Comparison of ENCODE assay signal across 7 cellular contexts in the genomic region with DNA sequence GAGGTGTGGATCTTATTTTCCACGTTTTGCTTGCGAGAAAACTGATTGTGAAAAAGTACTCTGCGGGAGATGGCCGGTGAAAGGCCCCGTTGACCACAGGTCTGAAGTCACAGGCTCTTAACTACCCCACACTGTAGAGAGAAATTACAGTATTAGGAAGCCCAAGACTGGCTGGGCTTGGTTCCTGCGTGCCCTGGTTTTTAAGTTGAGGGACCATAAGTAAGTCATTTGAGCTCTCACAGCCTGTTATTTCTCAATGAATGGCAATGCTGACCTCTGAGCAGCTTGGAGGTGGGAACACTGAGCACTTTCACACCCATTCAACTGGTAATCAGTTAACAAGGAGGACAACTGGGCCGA. TPM values are rescaled to one million over a fixed set of nuclear protein-coding genes. Genes with fewer than 3 reads are reported as not detected.
DNase-seq lines count a peak whose midpoint lies in the region; ATAC-seq and TF ChIP-seq lines count a peak whose summit lies in the region.

No MANE protein-coding gene starts in this region.

- CTCF ChIA-PET in CD4-positive, alpha-beta memory T cell (lab: Charles Lee; ENCODE audit: partially characterized antibody), result no interaction called here

- ATAC-seq in GM21447 (IDR thresholded peaks at IDR 0.05; ENCODE audit: unreplicated experiment), result peak; percentile 14
- ATAC-seq in GM19328 (IDR thresholded peaks at IDR 0.05; ENCODE audit: unreplicated experiment), result no peak

- H3K36me3 ChIP-seq in smooth muscle cell (ENCODE audit: low read depth) (no peaks in the 10 kb centered on the region), Karpas-422 (ENCODE audit: insufficient read depth, low read length) (no peaks in the 10 kb centered on the region)
- no peaks in the 10 kb centered on the region for H3K36me3 ChIP-seq in CD4-positive, alpha-beta memory T cell (ENCODE audit: insufficient read depth, low read length)

- H4K20me1 ChIP-seq in smooth muscle cell (ENCODE audit: low read depth), result no peaks in the 10 kb centered on the region
- 0 out of 2 replicates have a peak, but pooled peaks cover 6% of the 10 kb centered on the region for H4K20me1 ChIP-seq in Karpas-422 (ENCODE audit: insufficient read depth, low read depth, low read length)

- no peaks in the 10 kb centered on the region for H3K9me3 ChIP-seq in smooth muscle cell (replicated peaks; ENCODE audit: low read depth)
- no peaks in the 10 kb centered on the region for H3K9me3 ChIP-seq in CD4-positive, alpha-beta memory T cell (ENCODE audit: control insufficient read depth in 1 of 2, low read length in 2 of 2)
- H3K9me3 ChIP-seq in Karpas-422 (ENCODE audit: low read length), result no peaks in the 10 kb centered on the region

- no peaks in the 10 kb centered on the region for H3K9me3 Mint-ChIP-seq in CD4-positive, alpha-beta memory T cell

- intact Hi-C loops in CD4-positive, alpha-beta memory T cell (cut with micrococcal nuclease), result no loop called here

- H3K9ac ChIP-seq in smooth muscle cell (ENCODE audit: low read depth), result no peak overlapping the region
- H3K9ac ChIP-seq in Karpas-422 (ENCODE audit: low read length), result no peak overlapping the region

- H3K36me3 Mint-ChIP-seq in CD4-positive, alpha-beta memory T cell, result no peaks in the 10 kb centered on the region

- no peak overlapping the region for H3K27ac ChIP-seq in smooth muscle cell (ENCODE audit: low read depth)
- H3K27ac ChIP-seq in CD4-positive, alpha-beta memory T cell (ENCODE audit: low read depth, low read length), result no peak overlapping the region
- H3K27ac ChIP-seq in Karpas-422 (ENCODE audit: low read length), result no peak overlapping the region

- no peak overlapping the region for H3K27ac Mint-ChIP-seq in CD4-positive, alpha-beta memory T cell

- DNase-seq in M059J (ENCODE audit: low read depth) (peak; percentile 40), fibroblast of gingiva (ENCODE audit: low read depth) (peak; percentile 28), smooth muscle cell (lab: John Stamatoyannopoulos, UW; ENCODE audit: unreplicated experiment) (no peak), Karpas-422 (no peak)
- no peak for DNase-seq in CD4-positive, alpha-beta memory T cell

- H3K4me1 ChIP-seq in smooth muscle cell (ENCODE audit: low read depth) (peaks cover 7% of the 10 kb centered on the region), Karpas-422 (ENCODE audit: low read length) (no peaks in the 10 kb centered on the region)
- H3K4me1 ChIP-seq in CD4-positive, alpha-beta memory T cell (ENCODE audit: insufficient read depth, low read length), result peaks cover 11% of the 10 kb centered on the region

- H3K4me2 ChIP-seq in smooth muscle cell, result peak overlapping the region; percentile 83
- no peak overlapping the region for H3K4me2 ChIP-seq in Karpas-422 (ENCODE audit: low read depth, low read length, poor library complexity, severe bottlenecking)

- 18% methylated on average over 7 of the region's 7 CpGs for WGBS in smooth muscle cell (ENCODE audit: low lambda C conversion rate)

- TF ChIP-seq CTCF in smooth muscle cell (IDR thresholded peaks at IDR 0.05; ENCODE audit: borderline replicate concordance, insufficient read depth, poor library complexity, severe bottlenecking), result no peak

- POLR2A ChIA-PET in CD4-positive, alpha-beta memory T cell (lab: Charles Lee; ENCODE audit: partially characterized antibody), result no interaction called here

- H3K9me2 ChIP-seq in Karpas-422 (replicated peaks; ENCODE audit: insufficient read depth, low read length), result no peaks in the 10 kb centered on the region

- H3F3A ChIP-seq in smooth muscle cell (ENCODE audit: low read depth), result no peaks in the 10 kb centered on the region

- H3K27me3 Mint-ChIP-seq in CD4-positive, alpha-beta memory T cell, result peaks cover 0 to 5% of the 10 kb centered on the region in 2 donors

- H3K4me3 Mint-ChIP-seq in CD4-positive, alpha-beta memory T cell, result peak overlapping the region in 4 of 8 donors; percentile 31 to 86 (median 64)

- H3K27me3 ChIP-seq in smooth muscle cell (ENCODE audit: low read depth) (no peaks in the 10 kb centered on the region), Karpas-422 (ENCODE audit: low read length) (no peaks in the 10 kb centered on the region)
- no peaks in the 10 kb centered on the region for H3K27me3 ChIP-seq in CD4-positive, alpha-beta memory T cell (ENCODE audit: insufficient read depth, low read length)

- H3K4me3 ChIP-seq in smooth muscle cell (peak overlapping the region; percentile 49), Karpas-422 (ENCODE audit: low read length) (no peak overlapping the region)
- no peak overlapping the region for H3K4me3 ChIP-seq in CD4-positive, alpha-beta memory T cell (ENCODE audit: low read length in 2 of 2)

- H3K79me2 ChIP-seq in smooth muscle cell (ENCODE audit: low read depth) (no peaks in the 10 kb centered on the region), Karpas-422 (ENCODE audit: low read length) (no peaks in the 10 kb centered on the region)

- H3K4me1 Mint-ChIP-seq in CD4-positive, alpha-beta memory T cell, result peaks cover 2 to 14% (median 8%) of the 10 kb centered on the region in 4 donors

- peak overlapping the region; percentile 47 for H2AFZ ChIP-seq in smooth muscle cell (ENCODE audit: low read depth)
- no peak overlapping the region for H2AFZ ChIP-seq in Karpas-422 (ENCODE audit: low read length)

RNA-seq across cellular contexts. Expression of gene RAB38, which starts 0.4 kb away (rescaled TPM):
- 7.3 and 9.2 TPM in 2 replicates for total RNA-seq in M059J (2014; rRNA removed; shearing (Covaris generic))
- 8.4 and 15.3 TPM in 2 replicates for total RNA-seq in smooth muscle cell
- polyA plus RNA-seq in smooth muscle cell, result 1.9 and 12.5 TPM in 2 replicates
- under 1 TPM; 0.30 to 0.67 TPM for total RNA-seq in CD4-positive, alpha-beta memory T cell
- 1 to 10 TPM in 1 of 2 donors, under 1 TPM in 1; 0.46 to 1.0 TPM for polyA plus RNA-seq in CD4-positive, alpha-beta memory T cell
- total RNA-seq in Karpas-422 (2014; rRNA removed; shearing (Covaris generic); ENCODE audit: low replicate concordance), result 0.97 and 2.6 TPM in 2 replicates

Comparison
In these comparisons a context has a peak if more than half of its experiments do, and no peak if none do; other contexts are left out.
1. DNase-seq: peak in M059J (single experiment) and fibroblast of gingiva (single experiment); none in smooth muscle cell (single experiment), CD4-positive, alpha-beta memory T cell (0 of 5) and Karpas-422 (single experiment).